ENCODE assay signal across 21 cellular contexts in the genomic region with DNA sequence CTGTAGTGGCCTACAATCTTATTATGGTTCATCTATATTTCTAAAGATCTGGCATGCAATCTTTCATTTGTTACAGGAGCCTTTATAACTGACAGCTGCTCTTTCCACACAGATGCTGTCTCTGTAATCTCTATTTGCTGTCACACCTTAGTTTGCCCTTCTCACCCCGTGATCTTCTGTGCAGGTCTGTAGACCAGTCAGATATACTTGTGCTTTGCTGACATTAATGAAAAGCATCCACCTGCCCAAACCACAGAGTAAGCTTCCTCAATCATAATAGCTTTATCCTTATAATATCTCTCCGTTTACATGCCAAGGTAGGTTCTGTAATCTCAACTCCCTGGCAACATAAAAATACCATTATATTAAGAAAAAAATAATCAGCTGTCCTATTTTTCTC.
"Had no signal": no experiment of that assay in that cellular context is flagged by ENCODE, and none has a peak within 500 bp of the region (broad histone marks: within the 10 kb centered on the region; RNA-seq: fewer than 3 reads in every experiment).

No MANE protein-coding gene starts in this region.

- ATAC-seq: activated CD4-positive, CD25-positive, alpha-beta regulatory T cell treated with anti-CD3 and anti-CD28 coated beads, Interleukin-2, amount 50 U/mL, for 24 hours; activated CD8-positive, alpha-beta T cell treated with anti-CD3 and anti-CD28 coated beads, Interleukin-2, amount 10 ng/mL, durations not matched to agents 7 days and 5 days; left cardiac atrium; lower lobe of right lung; natural killer cell treated with Interleukin-12 subunit alpha and Interleukin-12 subunit beta and Interleukin-15 and Interleukin-18, amount 100 ng/mL, for 72 hours had no signal

- DNase-seq: activated CD4-positive, alpha-beta T cell treated with anti-CD3 and anti-CD28 coated beads, Interleukin-2, amount 10 ng/mL, durations not matched to agents 7 days and 5 days; activated CD8-positive, alpha-beta T cell treated with anti-CD3 and anti-CD28 coated beads, Interleukin-2, amount 10 ng/mL, durations not matched to agents 7 days and 5 days; activated naive CD4-positive, alpha-beta T cell treated with Interleukin-2 at 50 U/mL for 16 hours; activated T-cell treated with anti-CD3 and anti-CD28 coated beads, Interleukin-2, amount 50 U/mL, for 24 hours; central memory CD4-positive, alpha-beta T cell; endodermal cell; foreskin fibroblast; left cardiac atrium; lower lobe of right lung; nucleus accumbens; posterior cingulate gyrus; retina; stimulated activated CD4-positive, alpha-beta T cell treated with anti-CD3 and anti-CD28 coated beads, Interleukin-12 subunit alpha, Interleukin-12 subunit beta, amount 100 ng/mL, for 4 hours; stimulated activated CD4-positive, alpha-beta T cell treated with anti-CD3 and anti-CD28 coated beads, Interleukin-1b, Interleukin-23, amount 100 ng/mL, for 48 hours; stimulated activated CD8-positive, alpha-beta memory T cell treated with anti-CD3 and anti-CD28 coated beads, Interleukin-4, amount 100 ng/mL, for 48 hours; stimulated activated naive CD4-positive, alpha-beta T cell had no signal

- FAIRE-seq: colon, islet of Langerhans, urothelium cell line had no signal
